ENCODE assay signal across 20 cellular contexts in the genomic region with DNA sequence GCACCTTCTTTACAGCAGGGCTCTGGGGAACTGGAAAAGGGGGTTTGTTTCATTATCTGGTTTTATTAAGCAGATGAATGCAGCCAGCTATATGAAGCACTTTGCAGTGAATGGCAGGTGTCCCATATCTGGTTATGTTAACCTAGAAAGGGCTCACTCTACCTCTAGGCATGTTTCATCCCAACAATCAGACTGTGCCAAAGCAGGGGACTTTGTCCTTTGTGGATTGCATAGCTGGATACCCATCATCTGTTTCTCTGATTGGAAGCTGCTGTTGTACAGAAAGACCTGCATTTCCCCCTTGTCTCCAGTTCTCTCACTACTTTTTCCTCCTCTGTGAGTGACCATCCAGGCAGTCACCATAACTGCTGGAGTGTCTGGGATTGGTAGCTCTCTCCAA. TPM values are rescaled to one million over a fixed set of nuclear protein-coding genes. Genes with fewer than 3 reads are reported as not detected.
A peak's percentile ranks its signal among the peaks of the same experiment; 100 is the strongest.
DNase-seq lines count a peak whose midpoint lies in the region; ATAC-seq, FAIRE-seq and TF ChIP-seq lines count a peak whose summit lies in the region.
"Had no signal": no experiment of that assay in that cellular context is flagged by ENCODE, and none has a peak within 500 bp of the region (broad histone marks: within the 10 kb centered on the region; RNA-seq: fewer than 3 reads in every experiment).

No MANE protein-coding gene starts in this region.

- CTCF ChIA-PET in HepG2 (lab: Yijun Ruan, JAX; ENCODE audit: low intra/inter-chr PET ratio, low total read pairs) (no interaction called here), A673 (lab: Charles Lee) (no interaction called here)

- H3K27me3 ChIP-seq in liver (ENCODE audit: control insufficient read depth in 4 of 4, insufficient read depth in 4 of 4, low read length in 3 of 4) (no peaks in the 10 kb centered on the region), HepG2 (ENCODE audit: control insufficient read depth in 1 of 2, insufficient read depth in 2 of 2, low read length in 2 of 2) (no peaks in the 10 kb centered on the region), right lobe of liver (no peaks in the 10 kb centered on the region), A673 (replicated peaks; ENCODE audit: insufficient read depth, low read depth, low read length, poor library complexity) (no peaks in the 10 kb centered on the region)
- H3K27me3 ChIP-seq: BLaER1 treated with 17β-estradiol and CSF1 and Interleukin-3, amounts not matched to agents 10 nM and 100 nM had no signal

- no peak for FAIRE-seq in HepG2 (lab: Jason Lieb, UNC)
- FAIRE-seq: GM12878, HTR-8/SVneo had no signal

- H3K9me3 Mint-ChIP-seq in T-helper 1 cell treated with Interleukin-12 subunit alpha and Interleukin-12 subunit beta and Interleukin-4 antibody, amounts not matched to agents 30 μg/mL and 1 μg/mL, for 36 hours: no peaks in the 10 kb centered on the region
- H3K9me3 Mint-ChIP-seq: HFFc6, IgD-negative memory B cell had no signal

- TF ChIP-seq POLR2A in HepG2 (IDR thresholded peaks at IDR 0.05; ENCODE audit: insufficient read depth in 1 of 2, low read depth in 2 of 2, low read length in 2 of 2) (no peak), right lobe of liver (IDR thresholded peaks at IDR 0.05) (no peak)

- no peak overlapping the region for H3K4me3 Mint-ChIP-seq in T-helper 1 cell treated with Interleukin-12 subunit alpha and Interleukin-12 subunit beta and Interleukin-4 antibody, amounts not matched to agents 30 μg/mL and 1 μg/mL, for 36 hours
- H3K4me3 Mint-ChIP-seq: B cell, HFFc6, IgD-negative memory B cell had no signal

- H4K20me1 ChIP-seq in HepG2 (ENCODE audit: insufficient read depth, low read length): no peaks in the 10 kb centered on the region
- H4K20me1 ChIP-seq: BLaER1 treated with 17β-estradiol and CSF1 and Interleukin-3, amounts not matched to agents 10 nM and 100 nM had no signal

- H3K36me3 ChIP-seq in liver (ENCODE audit: control insufficient read depth in 4 of 4, insufficient read depth in 3 of 4, low read depth in 1 of 4, low read length in 3 of 4): peaks cover 0 to 15% (median 9%) of the 10 kb centered on the region in 4 donors
- H3K36me3 ChIP-seq in HepG2 (replicated peaks in 1 of 2; ENCODE audit: control insufficient read depth in 1 of 2, insufficient read depth in 2 of 2, low read length in 2 of 2): peaks cover 6 to 36% of the 10 kb centered on the region in 2 experiments; a peak in 4 of 5 replicates
- H3K36me3 ChIP-seq in right lobe of liver: peaks cover 0 to 10% (median 5%) of the 10 kb centered on the region in 4 donors
- H3K36me3 ChIP-seq in A673 (ENCODE audit: insufficient read depth, low read length, poor library complexity, severe bottlenecking): peaks cover 14% of the 10 kb centered on the region

- TF ChIP-seq EP300 in HepG2 (IDR thresholded peaks at IDR 0.05; ENCODE audit: low read depth in 2 of 2, low read length in 2 of 2) (no peak), HepG2 (CRISPR knock-in tag; IDR thresholded peaks at IDR 0.05; ENCODE audit: borderline replicate concordance) (no peak)

- peaks cover 3% of the 10 kb centered on the region for H3K4me1 Mint-ChIP-seq in T-helper 1 cell treated with Interleukin-12 subunit alpha and Interleukin-12 subunit beta and Interleukin-4 antibody, amounts not matched to agents 30 μg/mL and 1 μg/mL, for 36 hours (ENCODE audit: low read depth)
- H3K4me1 Mint-ChIP-seq: B cell had no signal

- no peaks in the 10 kb centered on the region for H3K9me3 ChIP-seq in liver (ENCODE audit: control insufficient read depth in 4 of 4, low read length in 3 of 4)
- H3K9me3 ChIP-seq in HepG2 (ENCODE audit: low read length): no peaks in the 10 kb centered on the region
- H3K9me3 ChIP-seq in right lobe of liver: no peaks in the 10 kb centered on the region
- no peaks in the 10 kb centered on the region for H3K9me3 ChIP-seq in A673 (ENCODE audit: low read depth, low read length, poor library complexity, severe bottlenecking)
- H3K9me3 ChIP-seq: BLaER1 treated with 17β-estradiol and CSF1 and Interleukin-3, amounts not matched to agents 10 nM and 100 nM had no signal

- no peak overlapping the region for H3K4me2 ChIP-seq in HepG2 (ENCODE audit: low read depth, low read length)
- H3K4me2 ChIP-seq: BLaER1 treated with 17β-estradiol and CSF1 and Interleukin-3, amounts not matched to agents 10 nM and 100 nM had no signal

- H3K27me3 Mint-ChIP-seq in T-helper 1 cell treated with Interleukin-12 subunit alpha and Interleukin-12 subunit beta and Interleukin-4 antibody, amounts not matched to agents 30 μg/mL and 1 μg/mL, for 36 hours (ENCODE audit: low read depth): no peaks in the 10 kb centered on the region
- H3K27me3 Mint-ChIP-seq: B cell, IgD-negative memory B cell had no signal

- H3K4me1 ChIP-seq in liver (ENCODE audit: control insufficient read depth in 4 of 4, insufficient read depth in 4 of 4, low read length in 3 of 4) (peaks cover 0 to 11% (median 4%) of the 10 kb centered on the region in 4 donors), HepG2 (ENCODE audit: insufficient read depth, low read length) (no peaks in the 10 kb centered on the region), right lobe of liver (peaks cover 0 to 8% (median 0%) of the 10 kb centered on the region in 4 donors), A673 (ENCODE audit: insufficient read depth, low read length, poor library complexity, severe bottlenecking) (no peaks in the 10 kb centered on the region)

- POLR2A ChIA-PET in HepG2 (lab: Yijun Ruan, JAX): no interaction called here
- POLR2A ChIA-PET in A673 (lab: Charles Lee; ENCODE audit: low non-redundant PET): no interaction called here

- H3K27ac Mint-ChIP-seq in T-helper 1 cell treated with Interleukin-12 subunit alpha and Interleukin-12 subunit beta and Interleukin-4 antibody, amounts not matched to agents 30 μg/mL and 1 μg/mL, for 36 hours: peak overlapping the region; percentile 62
- H3K27ac Mint-ChIP-seq: B cell, HFFc6 had no signal

- TF ChIP-seq RAD21 in liver (IDR thresholded peaks at IDR 0.05): peak in 1 of 2 donors; percentile 14
- no peak for TF ChIP-seq RAD21 in HepG2 (CRISPR knock-in tag; IDR thresholded peaks at IDR 0.05)

- no peak overlapping the region for H2AFZ ChIP-seq in HepG2 (ENCODE audit: low read length)

- H3K27ac ChIP-seq in liver (ENCODE audit: low read depth in 1 of 2, low read length in 2 of 2): no peak overlapping the region
- H3K27ac ChIP-seq in HepG2 (ENCODE audit: extremely low read length, insufficient read depth, low read length): no peak overlapping the region
- no peak overlapping the region for H3K27ac ChIP-seq in right lobe of liver
- H3K27ac ChIP-seq in A673 (ENCODE audit: low read depth, low read length, poor library complexity, severe bottlenecking): no peak overlapping the region
- H3K27ac ChIP-seq: BLaER1 treated with 17β-estradiol and CSF1 and Interleukin-3, amounts not matched to agents 10 nM and 100 nM had no signal

- no TSS peak for BruUV-seq in HepG2 (replicated peaks; lab: Mats Ljungman, UMichigan)
- BruUV-seq in A673 (replicated peaks; lab: Mats Ljungman, UMichigan): no TSS peak

- H3K36me3 Mint-ChIP-seq in T-helper 1 cell treated with Interleukin-12 subunit alpha and Interleukin-12 subunit beta and Interleukin-4 antibody, amounts not matched to agents 30 μg/mL and 1 μg/mL, for 36 hours (ENCODE audit: low read depth): peaks cover 10% of the 10 kb centered on the region

- no peaks in the 10 kb centered on the region for H3K79me2 ChIP-seq in HepG2 (ENCODE audit: insufficient read depth, low read length)

- in situ Hi-C loops in HepG2 (cut with HindIII; ENCODE audit: extremely low pct_ligation_motif_present, low pct_unique_long_range_greater_than_20kb): no loop called here

- intact Hi-C loops in HepG2 (cut with micrococcal nuclease; ENCODE audit: unreplicated experiment) (no loop called here), right lobe of liver (cut with DNase I) (no loop called here), A673 (cut with micrococcal nuclease; ENCODE audit: unreplicated experiment) (no loop called here)

- H3K4me3 ChIP-seq in liver (ENCODE audit: low read depth in 1 of 3, low read length in 3 of 3) (no peak overlapping the region), HepG2 (replicated peaks in 1 of 3; ENCODE audit: insufficient read depth in 1 of 3, low read depth in 2 of 3, low read length in 3 of 3) (no peak overlapping the region), right lobe of liver (no peak overlapping the region), A673 (ENCODE audit: low read depth, low read length, poor library complexity, severe bottlenecking) (no peak overlapping the region)
- H3K4me3 ChIP-seq: BLaER1 treated with 17β-estradiol and CSF1 and Interleukin-3, amounts not matched to agents 10 nM and 100 nM; GM12878 had no signal

- DNase-seq in T-helper 1 cell (no peak), HepG2 (ENCODE audit: low spot score) (no peak), right lobe of liver (peak in 1 of 3 donors; percentile 51), kidney glomerular epithelial cell (lab: John Stamatoyannopoulos, UW) (no peak), A673 (ENCODE audit: low spot score) (no peak)
- DNase-seq: 8988T, Calu3, DND-41, EL, GOT3, H7, HFFc6 had no signal

- no peak overlapping the region for H3K9ac ChIP-seq in liver (ENCODE audit: low read depth in 1 of 2, low read length in 2 of 2)
- no peak overlapping the region for H3K9ac ChIP-seq in HepG2 (ENCODE audit: insufficient read depth, low read depth, low read length)
- H3K9ac ChIP-seq: BLaER1 treated with 17β-estradiol and CSF1 and Interleukin-3, amounts not matched to agents 10 nM and 100 nM had no signal

- TF ChIP-seq CTCF in liver (IDR thresholded peaks at IDR 0.05; ENCODE audit: low read depth, low read length, missing input control) (no peak), HepG2 (CRISPR knock-in tag; IDR thresholded peaks at IDR 0.05) (no peak), right lobe of liver (IDR thresholded peaks at IDR 0.05) (no peak), A673 (conservative IDR thresholded peaks at IDR 0.05; ENCODE audit: low read depth, low read length) (no peak)

- no peak for ATAC-seq in HepG2
- ATAC-seq in right lobe of liver: peak; percentile 79 to 93 (median 87)
- ATAC-seq: GM12878, HCT116 had no signal

RNA-seq across cellular contexts. Expression of a gene that starts 39.5 kb away (rescaled TPM):
- total RNA-seq in liver (10 to 100 TPM; 25.4 to 25.5 TPM), HepG2 (2016; rRNA removed; fragmentation: Illumina TruSeq; extraction: Trizol) (33.0 and 55.2 TPM in 2 replicates), right lobe of liver (10 to 100 TPM; 15.6 to 22.3 (median 16.5) TPM), A673 (2021) (32.3 and 35.8 TPM in 2 replicates)
- polyA plus RNA-seq in liver (10 to 100 TPM in 1 of 2 donors, 1 to 10 TPM in 1; 4.7 to 12.2 TPM), HepG2 (2011; rRNA removed) (19.7 and 23.4 TPM in 2 replicates)
- 6.1 and 7.1 TPM in 2 replicates for total RNA-seq in HepG2 (2016; cell fraction: cytosol; rRNA removed; fragmentation: Illumina TruSeq; extraction: Trizol; ENCODE audit: low read depth)
- 31.4 and 54.4 TPM in 2 replicates for total RNA-seq in HepG2 (2016; cell fraction: insoluble cytoplasmic fraction; rRNA removed; fragmentation: Illumina TruSeq; extraction: Trizol)
- 9.3 and 11.2 TPM in 2 replicates for total RNA-seq in HepG2 (2016; cell fraction: membrane; rRNA removed; fragmentation: Illumina TruSeq; extraction: Trizol)
- total RNA-seq in HepG2 (2016; cell fraction: nucleus; rRNA removed; fragmentation: Illumina TruSeq; extraction: Trizol): 67.5 and 75.1 TPM in 2 replicates
- 17.2 and 19.2 TPM in 2 replicates for polyA plus RNA-seq in HepG2 (2011; cell fraction: cytosol; rRNA removed)
- polyA plus RNA-seq in HepG2 (2011; cell fraction: nucleus; rRNA removed): 52.6 and 56.2 TPM in 2 replicates
- 27.3 and 30.6 TPM in 2 replicates for polyA plus RNA-seq in HepG2 (2012)
- 1.9 and 2.5 TPM in 2 replicates for polyA plus RNA-seq in HepG2 (2016; cell fraction: cytosol; fragmentation: Illumina TruSeq; extraction: Trizol; ENCODE audit: low read depth)
- 21.8 TPM in 2 replicates for polyA plus RNA-seq in HepG2 (2016; cell fraction: insoluble cytoplasmic fraction; fragmentation: Illumina TruSeq; extraction: Trizol; ENCODE audit: low read depth)
- 3.2 and 4.4 TPM in 2 replicates for polyA plus RNA-seq in HepG2 (2016; cell fraction: membrane; fragmentation: Illumina TruSeq; extraction: Trizol; ENCODE audit: low read depth)
- polyA plus RNA-seq in HepG2 (2016; cell fraction: nucleus; fragmentation: Illumina TruSeq; extraction: Trizol; ENCODE audit: insufficient read depth, low read depth): 88.3 and 90.5 TPM in 2 replicates
- polyA minus RNA-seq in HepG2 (2011; rRNA and poly(A)+ RNA removed; ENCODE audit: low replicate concordance): 25.6 and 34.1 TPM in 2 replicates
- 13.1 and 16.2 TPM in 2 replicates for polyA minus RNA-seq in HepG2 (2011; cell fraction: cytosol; rRNA and poly(A)+ RNA removed)
- polyA minus RNA-seq in HepG2 (2011; cell fraction: nucleus; rRNA and poly(A)+ RNA removed): 28.7 and 35.8 TPM in 2 replicates

RNA-seq across cellular contexts. Expression of a gene that starts 39.7 kb away (rescaled TPM):
- 1 to 10 TPM; 8.5 to 9.9 TPM for total RNA-seq in liver
- polyA plus RNA-seq in liver: 1 to 10 TPM; 6.1 to 6.5 TPM
- 47.6 and 65.7 TPM in 2 replicates for total RNA-seq in HepG2 (2016; rRNA removed; fragmentation: Illumina TruSeq; extraction: Trizol)
- 16.8 and 18.5 TPM in 2 replicates for total RNA-seq in HepG2 (2016; cell fraction: cytosol; rRNA removed; fragmentation: Illumina TruSeq; extraction: Trizol; ENCODE audit: low read depth)
- 50.2 and 62.5 TPM in 2 replicates for total RNA-seq in HepG2 (2016; cell fraction: insoluble cytoplasmic fraction; rRNA removed; fragmentation: Illumina TruSeq; extraction: Trizol)
- total RNA-seq in HepG2 (2016; cell fraction: membrane; rRNA removed; fragmentation: Illumina TruSeq; extraction: Trizol): 49.0 and 52.6 TPM in 2 replicates
- 23.5 and 26.1 TPM in 2 replicates for total RNA-seq in HepG2 (2016; cell fraction: nucleus; rRNA removed; fragmentation: Illumina TruSeq; extraction: Trizol)
- 18.1 and 21.8 TPM in 2 replicates for polyA plus RNA-seq in HepG2 (2011; rRNA removed)
- 14.6 and 17.3 TPM in 2 replicates for polyA plus RNA-seq in HepG2 (2011; cell fraction: cytosol; rRNA removed)
- polyA plus RNA-seq in HepG2 (2011; cell fraction: nucleus; rRNA removed): 9.4 and 14.3 TPM in 2 replicates
- 24.3 and 28.0 TPM in 2 replicates for polyA plus RNA-seq in HepG2 (2012)
- polyA plus RNA-seq in HepG2 (2016; cell fraction: cytosol; fragmentation: Illumina TruSeq; extraction: Trizol; ENCODE audit: low read depth): 17.6 and 20.1 TPM in 2 replicates
- polyA plus RNA-seq in HepG2 (2016; cell fraction: insoluble cytoplasmic fraction; fragmentation: Illumina TruSeq; extraction: Trizol; ENCODE audit: low read depth): 63.7 and 63.8 TPM in 2 replicates
- polyA plus RNA-seq in HepG2 (2016; cell fraction: membrane; fragmentation: Illumina TruSeq; extraction: Trizol; ENCODE audit: low read depth): 35.4 and 37.9 TPM in 2 replicates
- polyA plus RNA-seq in HepG2 (2016; cell fraction: nucleus; fragmentation: Illumina TruSeq; extraction: Trizol; ENCODE audit: insufficient read depth, low read depth): 31.4 and 32.1 TPM in 2 replicates
- 3.9 and 9.7 TPM in 2 replicates for polyA minus RNA-seq in HepG2 (2011; rRNA and poly(A)+ RNA removed; ENCODE audit: low replicate concordance)
- 11.1 and 11.7 TPM in 2 replicates for polyA minus RNA-seq in HepG2 (2011; cell fraction: cytosol; rRNA and poly(A)+ RNA removed)
- polyA minus RNA-seq in HepG2 (2011; cell fraction: nucleus; rRNA and poly(A)+ RNA removed): 15.8 and 22.9 TPM in 2 replicates
- 1 to 10 TPM; 4.3 to 7.1 (median 6.1) TPM for total RNA-seq in right lobe of liver
- 25.6 and 28.5 TPM in 2 replicates for total RNA-seq in A673 (2021)
